ENCODE assay signal across 26 cellular contexts in the genomic region with DNA sequence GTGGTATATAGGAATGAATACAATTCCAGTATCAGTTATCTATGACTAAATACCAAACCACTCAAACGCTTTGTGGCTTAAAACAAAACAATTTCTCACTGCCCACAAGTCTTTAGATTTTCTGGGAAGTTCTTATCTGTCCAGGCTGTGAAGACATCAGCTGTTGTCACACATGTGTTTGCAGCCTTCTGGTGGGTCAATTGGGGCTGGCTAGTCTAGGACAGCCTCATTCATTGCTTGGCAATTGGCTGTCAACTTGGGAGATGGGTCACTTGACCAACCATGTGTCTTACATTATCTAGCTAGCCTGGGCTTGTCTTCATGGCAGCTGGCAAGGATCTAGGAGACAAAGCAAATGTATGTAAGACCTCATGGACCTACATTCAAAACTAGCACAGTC. TPM values are rescaled to one million over a fixed set of nuclear protein-coding genes. Genes with fewer than 3 reads are reported as not detected.
DNase-seq lines count a peak whose midpoint lies in the region; ATAC-seq, FAIRE-seq and TF ChIP-seq lines count a peak whose summit lies in the region.
"Had no signal": no experiment of that assay in that cellular context is flagged by ENCODE, and none has a peak within 500 bp of the region (broad histone marks: within the 10 kb centered on the region; RNA-seq: fewer than 3 reads in every experiment).

No MANE protein-coding gene starts in this region.

- H3K4me1 ChIP-seq in mammary epithelial cell (ENCODE audit: insufficient read depth, low read length) (peaks cover 30% of the 10 kb centered on the region), breast epithelium (no peaks in the 10 kb centered on the region)
- H3K4me1 ChIP-seq: heart left ventricle, suprapubic skin had no signal

- BruUV-seq in mammary epithelial cell (replicated peaks; lab: Mats Ljungman, UMichigan): no TSS peak

- no peaks in the 10 kb centered on the region for H3K27me3 ChIP-seq in mammary epithelial cell (ENCODE audit: insufficient read depth, low read length)
- no peaks in the 10 kb centered on the region for H3K27me3 ChIP-seq in breast epithelium
- H3K27me3 ChIP-seq in bronchial epithelial cell (ENCODE audit: control insufficient read depth, insufficient read depth, low read length): no peaks in the 10 kb centered on the region
- H3K27me3 ChIP-seq: heart left ventricle, MG63, suprapubic skin had no signal

- dilution Hi-C loops in mammary epithelial cell (cut with HindIII; ENCODE audit: low sequenced_read_pairs): no loop called here

- ATAC-seq in GM21367 (IDR thresholded peaks at IDR 0.05; ENCODE audit: unreplicated experiment): no peak
- ATAC-seq: activated CD8-positive, alpha-beta T cell treated with anti-CD3 and anti-CD28 coated beads for 36 hours; activated T-helper 17 cell treated with anti-CD3 and anti-CD28 coated beads, Interleukin-2, amount 50 U/mL, for 72 hours; heart left ventricle had no signal

- H3K4me3 ChIP-seq in mammary epithelial cell (replicated peaks in 1 of 3; ENCODE audit: insufficient read depth in 1 of 3, low read depth in 2 of 3, low read length in 3 of 3) (no peak overlapping the region), breast epithelium (no peak overlapping the region), bronchial epithelial cell (ENCODE audit: low read depth, low read length) (no peak overlapping the region)
- H3K4me3 ChIP-seq: dorsolateral prefrontal cortex, heart left ventricle, lung, MG63, suprapubic skin had no signal

- CTCF ChIA-PET in mammary epithelial cell (lab: Charles Lee; ENCODE audit: low non-redundant PET): no interaction called here

- DNase-seq in mammary epithelial cell (peak; percentile 70), breast epithelium (ENCODE audit: low spot score in 2 of 2) (no peak), bronchial epithelial cell (ENCODE audit: low read depth) (peak; percentile 43), iris pigment epithelial cell (ENCODE audit: low read depth) (peak; percentile 91), NCI-H526 (lab: John Stamatoyannopoulos, UW) (no peak), HTR-8/SVneo (ENCODE audit: insufficient read length, low spot score) (no peak), LoVo (ENCODE audit: low spot score) (no peak)
- DNase-seq: activated CD4-positive, alpha-beta T cell treated with anti-CD3 and anti-CD28 coated beads for 1 hour; activated CD8-positive, alpha-beta T cell treated with anti-CD3 and anti-CD28 coated beads for 36 hours; activated naive CD8-positive, alpha-beta T cell treated with anti-CD3 and anti-CD28 coated beads for 36 hours; CD4-positive, alpha-beta memory T cell; cerebellar nuclear complex; dorsolateral prefrontal cortex; H7; heart left ventricle; MG63; NCI-H2029; NCI-H345; NCI-H774; stimulated activated naive CD4-positive, alpha-beta T cell; T-helper 2 cell had no signal

- H4K20me1 ChIP-seq in mammary epithelial cell (ENCODE audit: insufficient read depth, low read length): no peaks in the 10 kb centered on the region

- no peaks in the 10 kb centered on the region for H3K79me2 ChIP-seq in mammary epithelial cell (ENCODE audit: insufficient read depth, low read length)

- H2AFZ ChIP-seq in mammary epithelial cell (ENCODE audit: low read depth, low read length): no peak overlapping the region

- in situ Hi-C loops in mammary epithelial cell (cut with MboI; ENCODE audit: low sequenced_read_pairs in 2 of 2): loop anchor here (10.0 to 25.0 kb wide), 2 partner anchors 155 to 213 kb away; no protein-coding TSS in a partner anchor

- H3K36me3 ChIP-seq in mammary epithelial cell (ENCODE audit: insufficient read depth, low read length) (no peaks in the 10 kb centered on the region), breast epithelium (no peaks in the 10 kb centered on the region), bronchial epithelial cell (ENCODE audit: control insufficient read depth, insufficient read depth, low read length) (no peaks in the 10 kb centered on the region)
- H3K36me3 ChIP-seq: heart left ventricle, MG63, suprapubic skin had no signal

- WGBS in mammary epithelial cell (ENCODE audit: low coverage, missing lambda C conversion rate): 88% methylated on average over 1 of the region's 1 CpG

- intact Hi-C loops in mammary epithelial cell (cut with micrococcal nuclease): loop anchor here (5.0 kb wide), 1 partner anchor 63 kb away; no protein-coding TSS in a partner anchor
- intact Hi-C loops in breast epithelium (cut with DNase I; ENCODE audit: low total_unique reads): no loop called here

- no peaks in the 10 kb centered on the region for H3K9me3 ChIP-seq in mammary epithelial cell (replicated peaks; ENCODE audit: insufficient read depth, low read length)
- H3K9me3 ChIP-seq in breast epithelium: no peaks in the 10 kb centered on the region
- H3K9me3 ChIP-seq: heart left ventricle, MG63, suprapubic skin had no signal

- peak overlapping the region; percentile 31 for H3K4me2 ChIP-seq in mammary epithelial cell (ENCODE audit: insufficient read depth, low read depth, low read length)

- no peak for TF ChIP-seq POLR2A in breast epithelium (IDR thresholded peaks at IDR 0.05)

- FAIRE-seq in bronchial epithelial cell (lab: Jason Lieb, UNC) (no peak), HTR-8/SVneo (lab: Jason Lieb, UNC) (no peak)

- no peak overlapping the region for H3K9ac ChIP-seq in mammary epithelial cell (ENCODE audit: insufficient read depth, low read length)

- TF ChIP-seq CTCF in mammary epithelial cell (conservative IDR thresholded peaks at IDR 0.05 in 1 of 2, IDR thresholded peaks at IDR 0.05 in 1 of 2; ENCODE audit: extremely low read depth in 1 of 2, insufficient read depth in 1 of 2, low read depth in 1 of 2, low read length in 2 of 2) (no peak), breast epithelium (IDR thresholded peaks at IDR 0.05) (no peak), bronchial epithelial cell (IDR thresholded peaks at IDR 0.05; ENCODE audit: insufficient read depth, low read length, severe bottlenecking) (no peak)

- peak overlapping the region; percentile 23 for H3K27ac ChIP-seq in mammary epithelial cell (ENCODE audit: insufficient read depth, low read depth, low read length)
- H3K27ac ChIP-seq in breast epithelium: no peak overlapping the region
- H3K27ac ChIP-seq: 22Rv1, dorsolateral prefrontal cortex, heart left ventricle, suprapubic skin had no signal

RNA-seq across cellular contexts. Expression of a gene that starts 53.8 kb away (rescaled TPM):
- total RNA-seq in mammary epithelial cell (under 1 TPM in 1 of 2 donors, not detected in 1; 0.33 TPM), breast epithelium (1 to 10 TPM; 2.6 to 3.4 (median 3.4) TPM), bronchial epithelial cell (0.13 and 1.3 TPM in 2 replicates)
- 0.06 TPM for polyA plus RNA-seq in mammary epithelial cell
- polyA minus RNA-seq in mammary epithelial cell: not detected
- total RNA-seq: activated CD8-positive, alpha-beta T cell treated with anti-CD3 and anti-CD28 coated beads for 36 hours; activated naive CD8-positive, alpha-beta T cell treated with anti-CD3 and anti-CD28 coated beads for 36 hours; CD4-positive, alpha-beta memory T cell had no signal
- polyA plus RNA-seq: CD4-positive, alpha-beta memory T cell had no signal

Comparison
In these comparisons a context has a peak if more than half of its experiments do, and no peak if none do; other contexts are left out.
1. DNase-seq: peak in mammary epithelial cell (single experiment), bronchial epithelial cell (single experiment) and iris pigment epithelial cell (single experiment); none in breast epithelium (0 of 2), NCI-H526 (0 of 2), HTR-8/SVneo (single experiment) and LoVo (single experiment).